1 cellular context compared by ENCODE assay signal in the genomic region with DNA sequence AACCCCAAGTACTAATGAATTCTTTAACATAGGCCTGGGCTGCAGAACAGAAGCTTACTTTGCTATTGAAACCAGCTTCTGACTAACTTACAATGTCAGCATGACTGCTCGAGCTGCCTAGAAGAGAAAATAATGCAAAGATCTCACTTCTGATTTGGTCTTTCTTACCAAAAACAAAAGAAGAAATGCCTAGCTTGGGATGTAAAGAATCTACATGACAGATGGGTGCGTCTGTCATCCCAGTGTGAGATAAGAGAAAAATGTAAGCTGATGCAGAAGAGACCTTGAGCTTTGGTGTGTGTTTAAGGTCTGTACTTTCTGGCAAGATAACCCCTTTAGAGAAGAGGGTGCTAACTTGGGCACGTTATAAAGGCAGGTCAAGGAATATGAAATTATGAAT.
TF ChIP-seq lines count a peak whose summit lies in the region.

No MANE protein-coding gene starts in this region.

TF ChIP-seq in H1, 55 proteins besides CTCF, POLR2A, EP300 and RAD21:
- peak in 1 of 2 experiments; percentile 57; a peak in 1 of 4 replicates for TF ChIP-seq SIN3A (conservative IDR thresholded peaks at IDR 0.05 in 1 of 2, IDR thresholded peaks at IDR 0.05 in 1 of 2; ENCODE audit: low read depth in 1 of 2, low read length in 2 of 2)
- TF ChIP-seq CTBP2 (IDR thresholded peaks at IDR 0.05; ENCODE audit: borderline replicate concordance, insufficient read depth, insufficient read length, low read length) = no peak
